ENCODE assay signal across 1 cellular context in genomic region chr9:92877531-92878430, GRCh38.
TF ChIP-seq lines count a peak whose summit lies in the region.

ZNF484 (minus strand) TSS chr9:92878038; CDS start chr9:92875029, 3,009 bp downstream.

TF ChIP-seq in GM23338, 12 proteins besides CTCF, POLR2A, EP300 and RAD21 (continued from another document):
- TF ChIP-seq, protein P1, sequence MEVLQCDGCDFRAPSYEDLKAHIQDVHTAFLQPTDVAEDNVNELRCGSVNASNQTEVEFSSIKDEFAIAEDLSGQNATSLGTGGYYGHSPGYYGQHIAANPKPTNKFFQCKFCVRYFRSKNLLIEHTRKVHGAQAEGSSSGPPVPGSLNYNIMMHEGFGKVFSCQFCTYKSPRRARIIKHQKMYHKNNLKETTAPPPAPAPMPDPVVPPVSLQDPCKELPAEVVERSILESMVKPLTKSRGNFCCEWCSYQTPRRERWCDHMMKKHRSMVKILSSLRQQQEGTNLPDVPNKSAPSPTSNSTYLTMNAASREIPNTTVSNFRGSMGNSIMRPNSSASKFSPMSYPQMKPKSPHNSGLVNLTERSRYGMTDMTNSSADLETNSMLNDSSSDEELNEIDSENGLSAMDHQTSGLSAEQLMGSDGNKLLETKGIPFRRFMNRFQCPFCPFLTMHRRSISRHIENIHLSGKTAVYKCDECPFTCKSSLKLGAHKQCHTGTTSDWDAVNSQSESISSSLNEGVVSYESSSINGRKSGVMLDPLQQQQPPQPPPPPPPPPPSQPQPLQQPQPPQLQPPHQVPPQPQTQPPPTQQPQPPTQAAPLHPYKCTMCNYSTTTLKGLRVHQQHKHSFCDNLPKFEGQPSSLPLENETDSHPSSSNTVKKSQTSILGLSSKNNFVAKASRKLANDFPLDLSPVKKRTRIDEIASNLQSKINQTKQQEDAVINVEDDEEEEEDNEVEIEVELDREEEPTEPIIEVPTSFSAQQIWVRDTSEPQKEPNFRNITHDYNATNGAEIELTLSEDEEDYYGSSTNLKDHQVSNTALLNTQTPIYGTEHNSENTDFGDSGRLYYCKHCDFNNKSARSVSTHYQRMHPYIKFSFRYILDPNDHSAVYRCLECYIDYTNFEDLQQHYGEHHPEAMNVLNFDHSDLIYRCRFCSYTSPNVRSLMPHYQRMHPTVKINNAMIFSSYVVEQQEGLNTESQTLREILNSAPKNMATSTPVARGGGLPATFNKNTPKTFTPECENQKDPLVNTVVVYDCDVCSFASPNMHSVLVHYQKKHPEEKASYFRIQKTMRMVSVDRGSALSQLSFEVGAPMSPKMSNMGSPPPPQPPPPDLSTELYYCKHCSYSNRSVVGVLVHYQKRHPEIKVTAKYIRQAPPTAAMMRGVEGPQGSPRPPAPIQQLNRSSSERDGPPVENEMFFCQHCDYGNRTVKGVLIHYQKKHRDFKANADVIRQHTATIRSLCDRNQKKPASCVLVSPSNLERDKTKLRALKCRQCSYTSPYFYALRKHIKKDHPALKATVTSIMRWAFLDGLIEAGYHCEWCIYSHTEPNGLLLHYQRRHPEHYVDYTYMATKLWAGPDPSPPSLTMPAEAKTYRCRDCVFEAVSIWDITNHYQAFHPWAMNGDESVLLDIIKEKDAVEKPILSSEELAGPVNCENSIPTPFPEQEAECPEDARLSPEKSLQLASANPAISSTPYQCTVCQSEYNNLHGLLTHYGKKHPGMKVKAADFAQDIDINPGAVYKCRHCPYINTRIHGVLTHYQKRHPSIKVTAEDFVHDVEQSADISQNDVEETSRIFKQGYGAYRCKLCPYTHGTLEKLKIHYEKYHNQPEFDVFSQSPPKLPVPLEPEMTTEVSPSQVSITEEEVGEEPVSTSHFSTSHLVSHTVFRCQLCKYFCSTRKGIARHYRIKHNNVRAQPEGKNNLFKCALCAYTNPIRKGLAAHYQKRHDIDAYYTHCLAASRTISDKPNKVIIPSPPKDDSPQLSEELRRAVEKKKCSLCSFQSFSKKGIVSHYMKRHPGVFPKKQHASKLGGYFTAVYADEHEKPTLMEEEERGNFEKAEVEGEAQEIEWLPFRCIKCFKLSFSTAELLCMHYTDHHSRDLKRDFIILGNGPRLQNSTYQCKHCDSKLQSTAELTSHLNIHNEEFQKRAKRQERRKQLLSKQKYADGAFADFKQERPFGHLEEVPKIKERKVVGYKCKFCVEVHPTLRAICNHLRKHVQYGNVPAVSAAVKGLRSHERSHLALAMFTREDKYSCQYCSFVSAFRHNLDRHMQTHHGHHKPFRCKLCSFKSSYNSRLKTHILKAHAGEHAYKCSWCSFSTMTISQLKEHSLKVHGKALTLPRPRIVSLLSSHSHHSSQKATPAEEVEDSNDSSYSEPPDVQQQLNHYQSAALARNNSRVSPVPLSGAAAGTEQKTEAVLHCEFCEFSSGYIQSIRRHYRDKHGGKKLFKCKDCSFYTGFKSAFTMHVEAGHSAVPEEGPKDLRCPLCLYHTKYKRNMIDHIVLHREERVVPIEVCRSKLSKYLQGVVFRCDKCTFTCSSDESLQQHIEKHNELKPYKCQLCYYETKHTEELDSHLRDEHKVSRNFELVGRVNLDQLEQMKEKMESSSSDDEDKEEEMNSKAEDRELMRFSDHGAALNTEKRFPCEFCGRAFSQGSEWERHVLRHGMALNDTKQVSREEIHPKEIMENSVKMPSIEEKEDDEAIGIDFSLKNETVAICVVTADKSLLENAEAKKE (CRISPR knock-in tag; IDR thresholded peaks at IDR 0.05), result peak; percentile 51; the same call in 1 of the 2 replicates
- TF ChIP-seq EZH2phosphoT487 (IDR thresholded peaks at IDR 0.05; ENCODE audit: unreplicated experiment) (no peak), EZH2 (IDR thresholded peaks at IDR 0.05; ENCODE audit: low read depth, unreplicated experiment) (no peak), ZNF114 (CRISPR knock-in tag; IDR thresholded peaks at IDR 0.05) (peak; percentile 89), STAT1 (IDR thresholded peaks at IDR 0.05; ENCODE audit: unreplicated experiment) (no peak), JUNB (IDR thresholded peaks at IDR 0.05; ENCODE audit: unreplicated experiment) (no peak)
